In genomic region chr4:7960790-7961655, GRCh38 we compare ENCODE assay signal across 8 cellular contexts. TPM values are rescaled to one million over a fixed set of nuclear protein-coding genes. Genes with fewer than 3 reads are reported as not detected.
A peak's percentile ranks its signal among the peaks of the same experiment; 100 is the strongest.
DNase-seq lines count a peak whose midpoint lies in the region; ATAC-seq, FAIRE-seq and TF ChIP-seq lines count a peak whose summit lies in the region.

No MANE protein-coding gene starts in this region.

- H3K27me3 ChIP-seq in body of pancreas (no peaks in the 10 kb centered on the region), muscle layer of duodenum (ENCODE audit: low read depth, low read length) (no peaks in the 10 kb centered on the region)

- no peak for DNase-seq in GM12891 (ENCODE audit: insufficient read length, low spot score)
- DNase-seq in RCC 7860 (ENCODE audit: low spot score): peak; percentile 98
- peak in 3 of 4 donors; percentile 52 to 67 (median 62) for DNase-seq in body of pancreas
- peak; percentile 97 for DNase-seq in stromal cell of bone marrow (ENCODE audit: low read depth)
- no peak for DNase-seq in NCI-H1436 (lab: John Stamatoyannopoulos, UW)

- ATAC-seq in HG02763 (IDR thresholded peaks at IDR 0.05; ENCODE audit: unreplicated experiment) (peak; percentile 55), body of pancreas (peak; percentile 51), GM19455 (IDR thresholded peaks at IDR 0.05; ENCODE audit: unreplicated experiment) (no peak)

- H3K36me3 ChIP-seq in body of pancreas (replicated peaks in 1 of 2; ENCODE audit: insufficient read depth in 1 of 2, low read depth in 2 of 2) (no peaks in the 10 kb centered on the region), muscle layer of duodenum (ENCODE audit: control insufficient read depth in 1 of 2, insufficient read depth in 2 of 2, low read length in 2 of 2) (no peaks in the 10 kb centered on the region)

- peaks cover 33% of the 10 kb centered on the region for H3K4me1 ChIP-seq in body of pancreas
- H3K4me1 ChIP-seq in muscle layer of duodenum (ENCODE audit: control insufficient read depth in 1 of 2, insufficient read depth in 2 of 2, low read length in 2 of 2): peaks cover 8 to 23% of the 10 kb centered on the region in 2 donors

- WGBS in body of pancreas, 2 donors: 51 to 63% methylated on average over 16 to 19 of the region's 19 CpGs

- no peak for TF ChIP-seq CTCF in body of pancreas (IDR thresholded peaks at IDR 0.05)

- no peak overlapping the region for H3K4me3 ChIP-seq in body of pancreas
- H3K4me3 ChIP-seq in muscle layer of duodenum (ENCODE audit: low read depth in 1 of 2, low read length in 2 of 2): peak overlapping the region in 1 of 2 donors; percentile 12

- H3K9me3 ChIP-seq in body of pancreas (no peaks in the 10 kb centered on the region), muscle layer of duodenum (ENCODE audit: control insufficient read depth in 1 of 2, low read length in 2 of 2) (no peaks in the 10 kb centered on the region)

- FAIRE-seq in GM12891 (lab: Jason Lieb, UNC) (peak; percentile 92), RCC 7860 (lab: Jason Lieb, UNC) (peak; percentile 96)

- intact Hi-C loops in body of pancreas (cut with DNase I): no loop called here

- H3K27ac ChIP-seq in body of pancreas (peak overlapping the region in 3 of 4 donors; percentile 58 to 76 (median 59)), muscle layer of duodenum (ENCODE audit: low read length) (peak overlapping the region; percentile 83)

- TF ChIP-seq POLR2A in GM12891 (IDR thresholded peaks at IDR 0.05; ENCODE audit: low read depth, low read length): no peak
- no peak for TF ChIP-seq POLR2A in body of pancreas (IDR thresholded peaks at IDR 0.05)

TF ChIP-seq in GM12891, 5 proteins besides CTCF, POLR2A, EP300 and RAD21:
- TF ChIP-seq PAX5 (IDR thresholded peaks at IDR 0.05; ENCODE audit: insufficient read depth, low read length, severe bottlenecking): no peak
- peak; percentile 87 for TF ChIP-seq POU2F2 (IDR thresholded peaks at IDR 0.05; ENCODE audit: low read depth, low read length)
TF ChIP-seq in GM12891: peak in this region for 1.

RNA-seq across cellular contexts. Expression of gene AFAP1, which starts 21.4 kb away (rescaled TPM):
- 1.3 TPM for polyA plus RNA-seq in GM12891 (2012; ENCODE audit: low read depth, missing spikeins)
- total RNA-seq in body of pancreas: 10 to 100 TPM in 1 of 2 donors, 1 to 10 TPM in 1; 9.6 to 35.3 TPM

Comparison
In these comparisons a context has a peak if more than half of its experiments do, and no peak if none do; other contexts are left out.
1. DNase-seq: peak in RCC 7860 (single experiment), body of pancreas (3 of 4) and stromal cell of bone marrow (single experiment); none in GM12891 (single experiment) and NCI-H1436 (single experiment).